ENCODE assay signal across 8 cellular contexts in the genomic region with DNA sequence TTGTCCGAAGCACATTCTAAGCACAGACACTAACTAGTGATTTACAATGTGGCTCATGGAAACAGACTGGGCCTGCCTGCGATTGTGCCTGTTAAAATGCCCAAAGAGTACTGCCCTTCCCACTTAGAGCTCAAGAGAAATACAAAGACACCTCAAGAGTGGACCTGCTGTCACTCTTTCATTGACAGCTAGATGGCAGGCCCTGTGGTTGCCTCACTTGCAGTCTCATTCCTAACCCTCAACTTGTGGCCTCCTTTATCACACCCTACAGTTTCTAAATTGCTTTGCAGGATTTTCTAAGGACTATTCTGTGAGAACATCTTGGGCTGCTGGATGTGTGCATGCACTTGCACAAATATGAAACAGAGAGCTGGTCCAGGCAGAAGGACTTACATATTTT.
DNase-seq lines count a peak whose midpoint lies in the region; ATAC-seq and TF ChIP-seq lines count a peak whose summit lies in the region.

No MANE protein-coding gene starts in this region.

- POLR2A ChIA-PET in RWPE1 (lab: Yijun Ruan, JAX; ENCODE audit: low non-redundant PET) = no interaction called here

- TF ChIP-seq CTCF in 22Rv1 (IDR thresholded peaks at IDR 0.05) (peak; percentile 39), WERI-Rb-1 (IDR thresholded peaks at IDR 0.05; ENCODE audit: low read depth, low read length) (peak; percentile 49), RWPE1 (conservative IDR thresholded peaks at IDR 0.05; ENCODE audit: low read depth) (no peak)

- DNase-seq in WERI-Rb-1 = peak; percentile 13
- no peak for DNase-seq in D341Med (ENCODE audit: low spot score)
- no peak for DNase-seq in RWPE1 (ENCODE audit: low spot score)
- no peak for DNase-seq in superior temporal gyrus (ENCODE audit: extremely low spot score)

- no peaks in the 10 kb centered on the region for H3K27me3 ChIP-seq in WERI-Rb-1 (ENCODE audit: insufficient read depth, low read depth, severe bottlenecking)

- H3K4me3 ChIP-seq in WERI-Rb-1 (ENCODE audit: low read depth, low read length) = no peak overlapping the region

- no peaks in the 10 kb centered on the region for H3K9me3 ChIP-seq in WERI-Rb-1 (ENCODE audit: severe bottlenecking)

- CTCF ChIA-PET in RWPE1 (lab: Yijun Ruan, JAX) = interaction anchor here (0.5 to 0.9 kb wide), 3 partner anchors 107 to 546 kb away, joined by 3 to 8 read pairs (median 3); no protein-coding TSS in a partner anchor

- H3K27ac ChIP-seq in 22Rv1 (no peak overlapping the region), WERI-Rb-1 (no peak overlapping the region), temporal lobe (ENCODE audit: low read depth, low read length) (peak overlapping the region; percentile 65), RWPE1 (no peak overlapping the region)

- H3K36me3 ChIP-seq in WERI-Rb-1 = no peaks in the 10 kb centered on the region

- ATAC-seq in GM18867 (IDR thresholded peaks at IDR 0.05; ENCODE audit: unreplicated experiment) = peak; percentile 84
- peak; percentile 71 for ATAC-seq in HG03066 (IDR thresholded peaks at IDR 0.05; ENCODE audit: low read depth, unreplicated experiment)
